In the genomic region with DNA sequence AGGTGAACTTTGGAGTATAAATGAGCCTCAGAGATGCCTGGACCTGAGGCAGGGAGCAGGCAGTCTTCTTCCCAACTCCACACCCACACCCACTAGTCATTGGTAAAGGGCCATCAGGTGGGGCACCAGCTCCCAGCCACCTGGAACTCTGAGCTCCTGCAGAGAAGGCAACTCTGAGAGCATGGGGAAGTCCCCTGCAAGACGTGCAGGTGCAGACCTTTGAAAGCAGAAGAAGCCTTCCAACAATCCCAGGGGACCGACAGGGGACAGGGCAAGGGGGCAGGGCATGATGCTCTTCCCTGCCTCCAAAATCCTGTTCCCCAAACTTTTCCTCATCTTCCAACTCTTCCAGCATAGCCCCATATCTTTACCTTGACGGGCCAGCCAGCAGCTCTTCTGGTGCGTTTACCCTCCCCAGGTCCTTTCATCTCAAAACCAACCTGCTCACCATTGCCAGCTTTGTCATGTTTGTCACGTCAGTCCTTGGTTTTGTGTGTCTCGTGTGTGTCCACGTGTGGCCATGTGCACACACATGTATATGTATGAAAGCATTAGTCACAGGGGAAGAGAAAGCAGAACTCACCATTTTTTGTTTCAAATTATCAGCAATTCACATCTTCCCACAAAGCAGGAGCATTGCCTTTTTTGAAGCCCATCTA, we compare ENCODE assay signal across 1 cellular context.
TF ChIP-seq lines count a peak whose summit lies in the region.

No MANE protein-coding gene starts in this region.

TF ChIP-seq in WTC11, 78 proteins besides CTCF, POLR2A, EP300 and RAD21 (continued from another document):
- TF ChIP-seq, protein P1, sequence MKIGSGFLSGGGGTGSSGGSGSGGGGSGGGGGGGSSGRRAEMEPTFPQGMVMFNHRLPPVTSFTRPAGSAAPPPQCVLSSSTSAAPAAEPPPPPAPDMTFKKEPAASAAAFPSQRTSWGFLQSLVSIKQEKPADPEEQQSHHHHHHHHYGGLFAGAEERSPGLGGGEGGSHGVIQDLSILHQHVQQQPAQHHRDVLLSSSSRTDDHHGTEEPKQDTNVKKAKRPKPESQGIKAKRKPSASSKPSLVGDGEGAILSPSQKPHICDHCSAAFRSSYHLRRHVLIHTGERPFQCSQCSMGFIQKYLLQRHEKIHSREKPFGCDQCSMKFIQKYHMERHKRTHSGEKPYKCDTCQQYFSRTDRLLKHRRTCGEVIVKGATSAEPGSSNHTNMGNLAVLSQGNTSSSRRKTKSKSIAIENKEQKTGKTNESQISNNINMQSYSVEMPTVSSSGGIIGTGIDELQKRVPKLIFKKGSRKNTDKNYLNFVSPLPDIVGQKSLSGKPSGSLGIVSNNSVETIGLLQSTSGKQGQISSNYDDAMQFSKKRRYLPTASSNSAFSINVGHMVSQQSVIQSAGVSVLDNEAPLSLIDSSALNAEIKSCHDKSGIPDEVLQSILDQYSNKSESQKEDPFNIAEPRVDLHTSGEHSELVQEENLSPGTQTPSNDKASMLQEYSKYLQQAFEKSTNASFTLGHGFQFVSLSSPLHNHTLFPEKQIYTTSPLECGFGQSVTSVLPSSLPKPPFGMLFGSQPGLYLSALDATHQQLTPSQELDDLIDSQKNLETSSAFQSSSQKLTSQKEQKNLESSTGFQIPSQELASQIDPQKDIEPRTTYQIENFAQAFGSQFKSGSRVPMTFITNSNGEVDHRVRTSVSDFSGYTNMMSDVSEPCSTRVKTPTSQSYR (CRISPR knock-in tag; IDR thresholded peaks at IDR 0.05): no peak
